In the genomic region with DNA sequence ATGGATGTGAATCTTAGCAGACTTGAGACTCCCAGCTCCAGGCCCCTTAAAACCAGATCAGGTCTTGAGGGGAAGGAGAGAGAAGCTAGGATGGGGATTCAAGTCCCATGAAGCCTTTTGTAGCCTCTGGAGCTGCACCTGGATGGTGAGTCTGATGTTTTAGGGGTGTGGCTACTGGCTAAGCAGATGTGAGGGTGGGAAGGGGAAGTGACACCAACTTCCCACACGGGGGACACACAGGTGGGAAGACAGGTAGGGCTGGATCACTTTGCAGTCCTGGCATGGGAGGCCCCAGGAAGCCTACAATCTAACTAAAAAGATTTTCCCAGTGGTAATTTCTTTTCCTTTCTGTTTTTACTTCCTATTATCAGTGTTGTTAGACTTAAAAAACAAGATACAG, we compare ENCODE assay signal across 14 cellular contexts. TPM values are rescaled to one million over a fixed set of nuclear protein-coding genes. Genes with fewer than 3 reads are reported as not detected.
A peak's percentile ranks its signal among the peaks of the same experiment; 100 is the strongest.
DNase-seq lines count a peak whose midpoint lies in the region; ATAC-seq and TF ChIP-seq lines count a peak whose summit lies in the region.
"Had no signal": no experiment of that assay in that cellular context is flagged by ENCODE, and none has a peak within 500 bp of the region (broad histone marks: within the 10 kb centered on the region; RNA-seq: fewer than 3 reads in every experiment).

No MANE protein-coding gene starts in this region.

- no peak overlapping the region for H2BK5ac ChIP-seq in neuronal stem cell (ENCODE audit: low read length)

- no peak overlapping the region for H3K4me3 Mint-ChIP-seq in GM23338
- H3K4me3 Mint-ChIP-seq in effector memory CD8-positive, alpha-beta T cell: no peak overlapping the region
- no peak overlapping the region for H3K4me3 Mint-ChIP-seq in stimulated activated effector memory CD8-positive, alpha-beta T cell treated with anti-CD3 and anti-CD28 coated beads, Interleukin-12 subunit alpha, Interleukin-12 subunit beta, amount 100 ng/mL, for 72 hours

- H4K8ac ChIP-seq in neuronal stem cell (ENCODE audit: low read depth, low read length): no peak overlapping the region

- 0 out of 2 replicates have a peak, but pooled peaks cover 5% of the 10 kb centered on the region for H3F3A ChIP-seq in GM23338 (replicated peaks; ENCODE audit: low read depth)
- no peaks in the 10 kb centered on the region for H3F3A ChIP-seq in OCI-LY1 (ENCODE audit: insufficient read depth, low read length)

- H3K18ac ChIP-seq in neuronal stem cell (ENCODE audit: low read length): no peak overlapping the region

- H3K27me3 Mint-ChIP-seq in GM23338 (ENCODE audit: insufficient read depth, low read depth, poor library complexity): peaks cover 6% of the 10 kb centered on the region
- no peaks in the 10 kb centered on the region for H3K27me3 Mint-ChIP-seq in effector memory CD8-positive, alpha-beta T cell

- no peak overlapping the region for H2AK5ac ChIP-seq in neuronal stem cell (ENCODE audit: low read depth, low read length)

- no peaks in the 10 kb centered on the region for H3K9me2 ChIP-seq in GM23338 (ENCODE audit: insufficient read depth)
- no peaks in the 10 kb centered on the region for H3K9me2 ChIP-seq in OCI-LY1 (ENCODE audit: low read depth, low read length)

- H3K27ac ChIP-seq in GM23338 (ENCODE audit: low read depth): no peak overlapping the region
- peak overlapping the region; percentile 26 for H3K27ac ChIP-seq in OCI-LY1 (ENCODE audit: low read depth, low read length, poor library complexity, severe bottlenecking)
- H3K27ac ChIP-seq in neuronal stem cell (replicated peaks; ENCODE audit: low read length): no peak overlapping the region
- H3K27ac ChIP-seq: BLaER1, pancreas had no signal

- DNase-seq in GM23338 (ENCODE audit: low spot score) (peak; percentile 14), kidney tubule cell (ENCODE audit: low spot score) (no peak), posterior cingulate gyrus (no peak), neuronal stem cell (ENCODE audit: low spot score) (no peak)
- no peak for DNase-seq in effector memory CD8-positive, alpha-beta T cell
- no peak for DNase-seq in stimulated activated effector memory CD8-positive, alpha-beta T cell treated with anti-CD3 and anti-CD28 coated beads, Interleukin-12 subunit alpha, Interleukin-12 subunit beta, amount 100 ng/mL, for 72 hours (ENCODE audit: low spot score in 2 of 2)
- DNase-seq: DMS153; esophagus squamous epithelium; NCI-H1694 treated with DMSO at 0.1 percent for 48 hours; NCI-H510A treated with DMSO at 0.1 percent for 48 hours; pancreas; stimulated activated CD4-positive, alpha-beta T cell treated with anti-CD3 and anti-CD28 coated beads, Interleukin-12 subunit alpha, Interleukin-12 subunit beta, amount 100 ng/mL, for 4 hours had no signal

- H2BK120ac ChIP-seq in neuronal stem cell (ENCODE audit: low read depth, low read length): no peak overlapping the region

- H3K36me3 Mint-ChIP-seq in GM23338 (ENCODE audit: low read depth): peaks cover 37% of the 10 kb centered on the region
- H3K36me3 Mint-ChIP-seq in effector memory CD8-positive, alpha-beta T cell (ENCODE audit: insufficient read depth): peaks cover 67% of the 10 kb centered on the region
- H3K36me3 Mint-ChIP-seq in stimulated activated effector memory CD8-positive, alpha-beta T cell treated with anti-CD3 and anti-CD28 coated beads, Interleukin-12 subunit alpha, Interleukin-12 subunit beta, amount 100 ng/mL, for 72 hours: peaks cover 67% of the 10 kb centered on the region

- H3K9me3 ChIP-seq in OCI-LY1 (ENCODE audit: low read length): no peaks in the 10 kb centered on the region
- no peaks in the 10 kb centered on the region for H3K9me3 ChIP-seq in neuronal stem cell (replicated peaks in 1 of 2; ENCODE audit: control insufficient read depth in 2 of 2, insufficient read depth in 1 of 2, low read depth in 1 of 2, low read length in 2 of 2)
- H3K9me3 ChIP-seq: BLaER1, esophagus squamous epithelium, pancreas had no signal

- ATAC-seq in GM23338: no peak; the same call in 2 of the 3 replicates
- no peak for ATAC-seq in effector memory CD8-positive, alpha-beta T cell (replicated peaks)
- no peak for ATAC-seq in stimulated activated effector memory CD8-positive, alpha-beta T cell treated with anti-CD3 and anti-CD28 coated beads, Interleukin-12 subunit alpha, Interleukin-12 subunit beta, amount 100 ng/mL, for 72 hours
- ATAC-seq: pancreas had no signal

- intact Hi-C loops in posterior cingulate gyrus (cut with DNase I): no loop called here

- no peaks in the 10 kb centered on the region for H3K27me3 ChIP-seq in GM23338 (ENCODE audit: insufficient read depth)
- no peaks in the 10 kb centered on the region for H3K27me3 ChIP-seq in OCI-LY1 (ENCODE audit: insufficient read depth, low read length)
- H3K27me3 ChIP-seq in neuronal stem cell (ENCODE audit: control insufficient read depth in 3 of 3, insufficient read depth in 3 of 3, low read depth in 1 of 3, low read length in 3 of 3): no peaks in the 10 kb centered on the region
- H3K27me3 ChIP-seq: BLaER1, esophagus squamous epithelium, pancreas had no signal

- no peak overlapping the region for H2AFZ ChIP-seq in GM23338
- no peak overlapping the region for H2AFZ ChIP-seq in OCI-LY1 (ENCODE audit: low read length)
- H2AFZ ChIP-seq in neuronal stem cell (ENCODE audit: low read length): no peak overlapping the region

- no peak overlapping the region for H3K4me2 ChIP-seq in GM23338
- H3K4me2 ChIP-seq in OCI-LY1 (ENCODE audit: low read length): no peak overlapping the region
- H3K4me2 ChIP-seq in neuronal stem cell (ENCODE audit: insufficient read depth, low read length, poor library complexity, severe bottlenecking): no peak overlapping the region
- H3K4me2 ChIP-seq: BLaER1 had no signal

- no peak overlapping the region for H2BK15ac ChIP-seq in neuronal stem cell (ENCODE audit: low read length)

- no peak overlapping the region for H3K27ac Mint-ChIP-seq in GM23338
- H3K27ac Mint-ChIP-seq in effector memory CD8-positive, alpha-beta T cell: peak overlapping the region; percentile 12 to 84
- peak overlapping the region; percentile 78 for H3K27ac Mint-ChIP-seq in stimulated activated effector memory CD8-positive, alpha-beta T cell treated with anti-CD3 and anti-CD28 coated beads, Interleukin-12 subunit alpha, Interleukin-12 subunit beta, amount 100 ng/mL, for 72 hours

- H2BK12ac ChIP-seq in neuronal stem cell (ENCODE audit: low read length): no peak overlapping the region

- TF ChIP-seq CTCF in GM23338 (conservative IDR thresholded peaks at IDR 0.05; ENCODE audit: low read depth in 2 of 2) (no peak), OCI-LY1 (IDR thresholded peaks at IDR 0.05; ENCODE audit: low read length) (no peak)

- H3K79me2 ChIP-seq in GM23338 (replicated peaks; ENCODE audit: insufficient read depth) (no peaks in the 10 kb centered on the region), OCI-LY1 (ENCODE audit: insufficient read depth, low read length) (no peaks in the 10 kb centered on the region)

- H3K4me3 ChIP-seq in GM23338 (no peak overlapping the region), OCI-LY1 (ENCODE audit: low read depth, low read length, poor library complexity, severe bottlenecking) (no peak overlapping the region), neuronal stem cell (ENCODE audit: low read length in 2 of 2) (no peak overlapping the region)
- H3K4me3 ChIP-seq: BLaER1, esophagus squamous epithelium, pancreas had no signal

- H4K20me1 ChIP-seq in GM23338 (replicated peaks; ENCODE audit: insufficient read depth): peaks cover 5% of the 10 kb centered on the region; the same call in 1 of the 2 replicates
- no peaks in the 10 kb centered on the region for H4K20me1 ChIP-seq in OCI-LY1 (ENCODE audit: insufficient read depth, low read length)

- H3K36me3 ChIP-seq in GM23338 (ENCODE audit: insufficient read depth) (peaks cover 30% of the 10 kb centered on the region), OCI-LY1 (ENCODE audit: insufficient read depth, low read length) (peaks cover 73% of the 10 kb centered on the region), neuronal stem cell (replicated peaks in 1 of 2; ENCODE audit: control insufficient read depth in 2 of 2, insufficient read depth in 2 of 2, low read length in 2 of 2) (peaks cover 29 to 72% of the 10 kb centered on the region in 2 donors)

- no peak overlapping the region for H3K4ac ChIP-seq in neuronal stem cell (ENCODE audit: low read length)

- H3K9ac ChIP-seq in OCI-LY1 (ENCODE audit: low read length) (no peak overlapping the region), neuronal stem cell (ENCODE audit: low read depth, low read length, poor library complexity) (no peak overlapping the region)
- H3K9ac ChIP-seq: BLaER1 had no signal

- no peak overlapping the region for H3K14ac ChIP-seq in neuronal stem cell (ENCODE audit: low read length)

- no peak overlapping the region for H3K23ac ChIP-seq in neuronal stem cell (ENCODE audit: low read depth, low read length, poor library complexity)

- H3K9me3 Mint-ChIP-seq in GM23338: no peaks in the 10 kb centered on the region
- H3K9me3 Mint-ChIP-seq in effector memory CD8-positive, alpha-beta T cell: no peaks in the 10 kb centered on the region
- no peaks in the 10 kb centered on the region for H3K9me3 Mint-ChIP-seq in stimulated activated effector memory CD8-positive, alpha-beta T cell treated with anti-CD3 and anti-CD28 coated beads, Interleukin-12 subunit alpha, Interleukin-12 subunit beta, amount 100 ng/mL, for 72 hours

- H3K4me1 ChIP-seq in GM23338 (ENCODE audit: insufficient read depth) (no peaks in the 10 kb centered on the region), OCI-LY1 (ENCODE audit: insufficient read depth, low read length, severe bottlenecking) (peaks cover 11% of the 10 kb centered on the region), neuronal stem cell (ENCODE audit: control insufficient read depth in 2 of 2, insufficient read depth in 1 of 2, low read depth in 1 of 2, low read length in 2 of 2) (no peaks in the 10 kb centered on the region)
- H3K4me1 ChIP-seq: BLaER1, pancreas had no signal

- H3K79me1 ChIP-seq in neuronal stem cell (ENCODE audit: low read depth, low read length): peaks cover 1% of the 10 kb centered on the region

- no peak overlapping the region for H4K91ac ChIP-seq in neuronal stem cell (ENCODE audit: low read depth, low read length, poor library complexity)

- WGBS in neuronal stem cell (ENCODE audit: extremely low coverage in 2 of 2, insufficient read length in 2 of 2, insufficient replicate concordance in 1 of 2), 2 donors: no CpG with 5 or more reads among the region's 1 CpG

- no peaks in the 10 kb centered on the region for H3K4me1 Mint-ChIP-seq in GM23338
- no peaks in the 10 kb centered on the region for H3K4me1 Mint-ChIP-seq in effector memory CD8-positive, alpha-beta T cell (ENCODE audit: low read depth in 2 of 2)
- peaks cover 6% of the 10 kb centered on the region for H3K4me1 Mint-ChIP-seq in stimulated activated effector memory CD8-positive, alpha-beta T cell treated with anti-CD3 and anti-CD28 coated beads, Interleukin-12 subunit alpha, Interleukin-12 subunit beta, amount 100 ng/mL, for 72 hours

RNA-seq across cellular contexts. Expression of a gene that starts 38.7 kb away (rescaled TPM):
- 51.7 and 56.4 TPM in 2 replicates for total RNA-seq in GM23338 (2014; rRNA removed; shearing (Covaris generic))
- 47.4 and 57.7 TPM in 2 replicates for polyA plus RNA-seq in GM23338 (2016; fragmentation: Nextera tagmentation; extraction: Ambion mirVana)
- 25.1 TPM for polyA plus RNA-seq in neuronal stem cell (2013, experiment 1 of 2)
- 25.7 TPM for polyA plus RNA-seq in neuronal stem cell (2013, experiment 2 of 2)

RNA-seq across cellular contexts. Expression of a gene that starts 39.1 kb away (rescaled TPM):
- total RNA-seq in GM23338 (2014; rRNA removed; shearing (Covaris generic)): 20.7 and 27.5 TPM in 2 replicates
- 8.9 and 9.5 TPM in 2 replicates for polyA plus RNA-seq in GM23338 (2016; fragmentation: Nextera tagmentation; extraction: Ambion mirVana)
- 35.3 TPM for polyA plus RNA-seq in neuronal stem cell (2013, experiment 1 of 2)
- polyA plus RNA-seq in neuronal stem cell (2013, experiment 2 of 2): 35.2 TPM
